Comparison of ENCODE assay signal across 21 cellular contexts in the genomic region with DNA sequence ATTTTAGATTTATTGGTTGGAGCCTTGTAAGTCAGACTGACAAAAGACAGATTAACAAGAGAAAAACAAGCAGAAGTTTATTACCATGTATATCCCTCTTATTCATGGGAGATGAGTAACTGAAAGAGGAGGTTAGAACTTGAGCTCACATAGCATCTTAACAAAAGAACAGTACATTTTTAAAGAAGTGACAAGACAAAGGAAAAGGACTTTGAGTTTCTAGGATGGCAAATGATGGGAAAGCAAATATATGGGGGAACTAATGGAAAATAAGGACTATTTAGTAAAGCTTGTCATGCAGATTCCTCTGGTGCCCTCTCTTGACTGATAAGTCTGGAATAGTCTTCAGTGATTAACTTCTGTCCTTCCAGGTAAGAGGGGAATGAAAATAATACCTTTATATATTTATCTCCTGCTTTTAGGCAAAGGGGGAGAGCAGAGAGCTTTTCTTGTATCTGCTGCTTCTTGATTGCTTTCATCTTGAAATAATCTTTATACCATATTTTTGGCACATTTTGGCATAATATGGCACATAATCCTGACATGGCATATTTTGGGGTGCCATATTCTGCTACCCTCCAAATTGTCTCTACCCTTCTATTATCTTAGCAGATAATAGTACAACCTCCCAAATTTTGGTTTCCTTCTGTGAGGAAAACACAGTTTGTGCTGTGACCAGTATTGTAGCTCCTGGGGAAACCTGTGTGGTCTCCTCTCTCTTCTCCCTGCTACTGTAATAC.
DNase-seq lines count a peak whose midpoint lies in the region; ATAC-seq and TF ChIP-seq lines count a peak whose summit lies in the region.
"Had no signal": no experiment of that assay in that cellular context is flagged by ENCODE, and none has a peak within 500 bp of the region (broad histone marks: within the 10 kb centered on the region; RNA-seq: fewer than 3 reads in every experiment).

No MANE protein-coding gene starts in this region.

- H3K9me3 ChIP-seq in HAP-1, result no peaks in the 10 kb centered on the region
- H3K9me3 ChIP-seq in left lung, result no peaks in the 10 kb centered on the region
- H3K9me3 ChIP-seq: MG63 had no signal

- H3K27me3 ChIP-seq in HAP-1 (ENCODE audit: low read depth) (no peaks in the 10 kb centered on the region), foreskin keratinocyte (no peaks in the 10 kb centered on the region), left lung (no peaks in the 10 kb centered on the region)
- H3K27me3 ChIP-seq: MG63 had no signal

- no peak overlapping the region; the same call in 1 of the 2 replicates for H3K4me3 Mint-ChIP-seq in WTC11
- H3K4me3 Mint-ChIP-seq: IgD-negative memory B cell had no signal

- H3K4me1 Mint-ChIP-seq in WTC11, result peaks cover 43% of the 10 kb centered on the region
- H3K4me1 Mint-ChIP-seq: IgD-negative memory B cell had no signal

- H3K27ac Mint-ChIP-seq in WTC11, result peak overlapping the region; percentile 92
- H3K27ac Mint-ChIP-seq: IgD-negative memory B cell had no signal

- H3K27ac ChIP-seq in foreskin keratinocyte (no peak overlapping the region), left lung (no peak overlapping the region)
- H3K27ac ChIP-seq: C4-2B had no signal

- CTCF ChIA-PET in WTC11 (lab: Charles Lee), result interaction anchor here (0.6 to 1.9 kb wide), 3 partner anchors 9 to 525 kb away, joined by 3 to 10 read pairs (median 3); no protein-coding TSS in a partner anchor

- intact Hi-C loops in left lung (cut with DNase I), result no loop called here

- no peaks in the 10 kb centered on the region for H3K27me3 Mint-ChIP-seq in WTC11 (ENCODE audit: low read depth)

- H3K4me3 ChIP-seq in HAP-1 (peak overlapping the region; percentile 3; the same call in 1 of the 2 replicates), left lung (no peak overlapping the region)
- H3K4me3 ChIP-seq: MG63 had no signal

- in situ Hi-C loops in HAP-1 (cut with MboI; ENCODE audit: low sequenced_read_pairs), result no loop called here

- H3K36me3 Mint-ChIP-seq in WTC11, result peaks cover 31% of the 10 kb centered on the region
- H3K36me3 Mint-ChIP-seq: IgD-negative memory B cell had no signal

- H3K9me3 Mint-ChIP-seq in WTC11, result peaks cover 31% of the 10 kb centered on the region
- H3K9me3 Mint-ChIP-seq: IgD-negative memory B cell had no signal

- TF ChIP-seq CTCF in WTC11 (IDR thresholded peaks at IDR 0.05) (no peak), foreskin keratinocyte (conservative IDR thresholded peaks at IDR 0.05) (peak; percentile 27), left lung (IDR thresholded peaks at IDR 0.05) (no peak)

- POLR2A ChIA-PET in WTC11 (lab: Charles Lee), result interaction anchor here (0.6 kb wide), 1 partner anchor 184 kb away, joined by 4 read pairs; no protein-coding TSS in a partner anchor

- DNase-seq in HAP-1 (ENCODE audit: low spot score in 2 of 2), result peak in 1 of 2 experiments; percentile 100
- DNase-seq in WTC11 (ENCODE audit: low spot score), result no peak
- peak in 1 of 2 donors; percentile 1 for DNase-seq in foreskin keratinocyte
- DNase-seq in pons (ENCODE audit: low spot score), result peak; percentile 47
- no peak for DNase-seq in Ammon's horn (ENCODE audit: low spot score)
- DNase-seq in left lung, result no peak
- DNase-seq: ACHN, HCEC 1CT, Karpas-422, MG63, NCI-H1048, NCI-H1436, NCI-H1930, NCI-H226, NCI-H524, RPMI8226, SIG-M5 had no signal

- H3K36me3 ChIP-seq in HAP-1 (replicated peaks) (peaks cover 12% of the 10 kb centered on the region), left lung (no peaks in the 10 kb centered on the region)
- H3K36me3 ChIP-seq: MG63 had no signal

- ATAC-seq in WTC11 (no peak), foreskin keratinocyte (no peak), left lung (no peak), HG03280 (IDR thresholded peaks at IDR 0.05; ENCODE audit: unreplicated experiment) (no peak)
- ATAC-seq: SK-N-SH treated with all-trans-retinoic acid at 6 μM for 48 hours had no signal

- H3K4me1 ChIP-seq in HAP-1 (peaks cover 37% of the 10 kb centered on the region), foreskin keratinocyte (no peaks in the 10 kb centered on the region), left lung (no peaks in the 10 kb centered on the region)

TF ChIP-seq in WTC11, 78 proteins besides CTCF, POLR2A, EP300 and RAD21:
- TF ChIP-seq SP1 (CRISPR knock-in tag; conservative IDR thresholded peaks at IDR 0.05) (no peak), GABPB1 (CRISPR knock-in tag; IDR thresholded peaks at IDR 0.05) (no peak), GTF2I (CRISPR knock-in tag; conservative IDR thresholded peaks at IDR 0.05) (no peak), HMGA2 (CRISPR knock-in tag; IDR thresholded peaks at IDR 0.05) (no peak), JUN (CRISPR knock-in tag; IDR thresholded peaks at IDR 0.05) (no peak), NR2C2 (CRISPR knock-in tag; IDR thresholded peaks at IDR 0.05) (no peak), NR1H2 (CRISPR knock-in tag; IDR thresholded peaks at IDR 0.05) (no peak), ZNF263 (CRISPR knock-in tag; IDR thresholded peaks at IDR 0.05; ENCODE audit: low read depth) (no peak), ZNF317 (CRISPR knock-in tag; IDR thresholded peaks at IDR 0.05; ENCODE audit: borderline replicate concordance, low read depth) (no peak), FOXP1 (CRISPR knock-in tag; IDR thresholded peaks at IDR 0.05; ENCODE audit: borderline replicate concordance) (no peak), TP53 (CRISPR knock-in tag; IDR thresholded peaks at IDR 0.05) (no peak)
- TF ChIP-seq, protein P1, sequence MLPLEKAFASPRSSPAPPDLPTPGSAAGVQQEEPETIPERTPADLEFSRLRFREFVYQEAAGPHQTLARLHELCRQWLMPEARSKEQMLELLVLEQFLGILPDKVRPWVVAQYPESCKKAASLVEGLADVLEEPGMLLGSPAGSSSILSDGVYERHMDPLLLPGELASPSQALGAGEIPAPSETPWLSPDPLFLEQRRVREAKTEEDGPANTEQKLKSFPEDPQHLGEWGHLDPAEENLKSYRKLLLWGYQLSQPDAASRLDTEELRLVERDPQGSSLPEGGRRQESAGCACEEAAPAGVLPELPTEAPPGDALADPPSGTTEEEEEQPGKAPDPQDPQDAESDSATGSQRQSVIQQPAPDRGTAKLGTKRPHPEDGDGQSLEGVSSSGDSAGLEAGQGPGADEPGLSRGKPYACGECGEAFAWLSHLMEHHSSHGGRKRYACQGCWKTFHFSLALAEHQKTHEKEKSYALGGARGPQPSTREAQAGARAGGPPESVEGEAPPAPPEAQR (CRISPR knock-in tag; IDR thresholded peaks at IDR 0.05), result no peak
- TF ChIP-seq, protein P2, sequence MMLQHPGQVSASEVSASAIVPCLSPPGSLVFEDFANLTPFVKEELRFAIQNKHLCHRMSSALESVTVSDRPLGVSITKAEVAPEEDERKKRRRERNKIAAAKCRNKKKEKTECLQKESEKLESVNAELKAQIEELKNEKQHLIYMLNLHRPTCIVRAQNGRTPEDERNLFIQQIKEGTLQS (CRISPR knock-in tag; conservative IDR thresholded peaks at IDR 0.05), result no peak
- TF ChIP-seq, protein P3, sequence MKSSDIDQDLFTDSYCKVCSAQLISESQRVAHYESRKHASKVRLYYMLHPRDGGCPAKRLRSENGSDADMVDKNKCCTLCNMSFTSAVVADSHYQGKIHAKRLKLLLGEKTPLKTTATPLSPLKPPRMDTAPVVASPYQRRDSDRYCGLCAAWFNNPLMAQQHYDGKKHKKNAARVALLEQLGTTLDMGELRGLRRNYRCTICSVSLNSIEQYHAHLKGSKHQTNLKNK (CRISPR knock-in tag; IDR thresholded peaks at IDR 0.05), result no peak
- TF ChIP-seq, protein P4, sequence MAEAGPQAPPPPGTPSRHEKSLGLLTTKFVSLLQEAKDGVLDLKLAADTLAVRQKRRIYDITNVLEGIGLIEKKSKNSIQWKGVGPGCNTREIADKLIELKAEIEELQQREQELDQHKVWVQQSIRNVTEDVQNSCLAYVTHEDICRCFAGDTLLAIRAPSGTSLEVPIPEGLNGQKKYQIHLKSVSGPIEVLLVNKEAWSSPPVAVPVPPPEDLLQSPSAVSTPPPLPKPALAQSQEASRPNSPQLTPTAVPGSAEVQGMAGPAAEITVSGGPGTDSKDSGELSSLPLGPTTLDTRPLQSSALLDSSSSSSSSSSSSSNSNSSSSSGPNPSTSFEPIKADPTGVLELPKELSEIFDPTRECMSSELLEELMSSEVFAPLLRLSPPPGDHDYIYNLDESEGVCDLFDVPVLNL (CRISPR knock-in tag; IDR thresholded peaks at IDR 0.05; ENCODE audit: borderline replicate concordance, low read depth), result no peak
